Comparison of ENCODE assay signal across 32 cellular contexts in the genomic region with DNA sequence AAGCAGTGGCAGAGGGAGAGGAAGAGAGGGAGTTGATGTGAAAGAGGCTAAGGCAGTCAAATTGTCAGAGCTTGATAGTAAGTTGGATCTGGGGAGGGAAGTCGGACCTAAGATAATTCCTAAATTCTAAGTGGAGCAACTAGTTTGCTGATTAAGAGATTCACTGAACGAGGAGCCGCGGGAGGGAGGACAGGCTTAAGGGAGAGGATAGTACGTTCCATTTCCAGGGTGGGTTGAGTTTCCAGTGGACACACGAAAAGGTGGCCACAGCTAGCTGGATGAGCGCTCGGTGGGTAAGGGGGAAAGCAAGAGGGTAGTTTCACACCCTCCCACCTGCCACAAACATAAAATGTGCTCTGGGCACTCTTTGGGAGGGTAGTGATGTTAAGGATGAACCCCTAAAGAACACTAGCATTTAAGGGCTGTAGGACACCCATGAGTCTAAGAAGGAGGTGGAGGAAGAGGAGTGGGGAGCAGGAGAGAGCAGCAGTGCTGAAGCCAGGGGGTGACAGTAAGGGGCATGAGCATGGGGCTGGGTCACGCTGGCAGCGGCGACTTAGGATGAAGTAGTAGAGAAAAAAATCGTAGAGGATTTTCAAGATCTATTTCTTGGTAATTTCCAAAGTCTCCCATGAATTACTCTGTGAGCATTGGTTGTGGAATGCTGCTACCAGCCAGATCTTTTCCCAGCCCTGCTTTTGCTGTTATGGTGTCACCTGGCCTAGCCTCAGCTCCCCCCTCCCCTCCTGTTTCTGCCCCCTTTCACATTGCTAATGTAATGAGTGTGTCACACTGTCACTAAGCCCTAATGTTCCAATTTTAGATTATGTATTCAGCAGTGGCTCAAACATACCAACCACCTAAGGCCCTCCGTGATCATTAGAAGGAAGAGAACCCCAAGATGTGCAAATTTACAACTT. TPM values are rescaled to one million over a fixed set of nuclear protein-coding genes. Genes with fewer than 3 reads are reported as not detected.
"Had no signal": no experiment of that assay in that cellular context is flagged by ENCODE, and none has a peak within 500 bp of the region (broad histone marks: within the 10 kb centered on the region; RNA-seq: fewer than 3 reads in every experiment).

No MANE protein-coding gene starts in this region.

- H3K27me3 Mint-ChIP-seq: activated CD4-positive, alpha-beta memory T cell treated with anti-CD3 and anti-CD28 coated beads for 36 hours; activated CD4-positive, alpha-beta T cell treated with anti-CD3 and anti-CD28 coated beads, Interleukin-2, amount 10 ng/mL, durations not matched to agents 24 days and 14 days; stimulated activated naive B cell treated with anti-CD40 and anti-IgM and Interleukin-4, amounts not matched to agents 10 μg/mL and 1 μg/mL and 100 μg/mL, for 72 hours had no signal

- H3K27ac Mint-ChIP-seq: activated CD4-positive, alpha-beta memory T cell treated with anti-CD3 and anti-CD28 coated beads for 36 hours; activated CD4-positive, alpha-beta T cell treated with anti-CD3 and anti-CD28 coated beads, Interleukin-2, amount 10 ng/mL, durations not matched to agents 24 days and 14 days; activated T-helper 2 cell treated with anti-CD3 and anti-CD28 coated beads, Interferon-gamma antibody, Interleukin-2, Interleukin-4, amounts not matched to agents 10 μg/mL and 5 μg/mL and 100 μg/mL, durations not matched to agents 14 hours and 24 hours and 36 hours; nephron progenitor cell; stimulated activated naive B cell treated with anti-CD40 and anti-IgM and Interleukin-4, amounts not matched to agents 10 μg/mL and 1 μg/mL and 100 μg/mL, for 72 hours; T-helper 1 cell treated with Interleukin-12 subunit alpha and Interleukin-12 subunit beta and Interleukin-4 antibody, amounts not matched to agents 30 μg/mL and 1 μg/mL, for 36 hours had no signal

- H3K4me1 ChIP-seq: breast epithelium, gastrocnemius medialis, prostate gland had no signal

- ATAC-seq: gastrocnemius medialis; left ventricle myocardium superior; sciatic nerve; stimulated activated naive B cell treated with anti-CD40 and anti-IgM and Interleukin-4, amounts not matched to agents 10 μg/mL and 1 μg/mL and 100 μg/mL, for 72 hours had no signal

- H3K4me1 Mint-ChIP-seq: nephron progenitor cell had no signal

- H3K27me3 ChIP-seq: breast epithelium, gastrocnemius medialis, ovary had no signal

- H3K4me3 Mint-ChIP-seq: activated CD4-positive, alpha-beta memory T cell treated with anti-CD3 and anti-CD28 coated beads for 36 hours; activated CD4-positive, alpha-beta T cell treated with anti-CD3 and anti-CD28 coated beads, Interleukin-2, amount 10 ng/mL, durations not matched to agents 24 days and 14 days; nephron progenitor cell; stimulated activated naive B cell treated with anti-CD40 and anti-IgM and Interleukin-4, amounts not matched to agents 10 μg/mL and 1 μg/mL and 100 μg/mL, for 72 hours; T-helper 1 cell treated with Interleukin-12 subunit alpha and Interleukin-12 subunit beta and Interleukin-4 antibody, amounts not matched to agents 30 μg/mL and 1 μg/mL, for 36 hours had no signal

- H3K27ac ChIP-seq: breast epithelium, gastrocnemius medialis, ovary, prostate gland, skin epidermis had no signal

- DNase-seq: activated CD4-positive, alpha-beta memory T cell treated with anti-CD3 and anti-CD28 coated beads for 36 hours; activated CD4-positive, alpha-beta T cell treated with anti-CD3 and anti-CD28 coated beads, Interleukin-2, amount 10 ng/mL, durations not matched to agents 24 days and 14 days; activated CD4-positive, CD25-positive, alpha-beta regulatory T cell treated with anti-CD3 and anti-CD28 coated beads, Interleukin-2, amount 50 U/mL, for 72 hours; activated CD8-positive, alpha-beta memory T cell treated with anti-CD3 and anti-CD28 coated beads, Interleukin-2, amount 50 U/mL, for 4 hours; activated T-cell treated with anti-CD3 and anti-CD28 coated beads, Interleukin-2, amount 50 U/mL, for 1 hour; amygdala; central memory CD4-positive, alpha-beta T cell; effector CD8-positive, alpha-beta T cell; erythroblast; gastrocnemius medialis; glutamatergic neuron; islet precursor cell; left ventricle myocardium superior; nephron progenitor cell; ovary; retina; stimulated activated CD4-positive, alpha-beta T cell treated with anti-CD3 and anti-CD28 coated beads, Interleukin-12 subunit alpha, Interleukin-12 subunit beta, amount 100 ng/mL, for 4 hours; stimulated activated CD4-positive, alpha-beta T cell treated with anti-CD3 and anti-CD28 coated beads, Interleukin-4, amount 100 ng/mL, for 1 hour; stimulated activated naive B cell treated with anti-CD40 and anti-IgM and Interleukin-4, amounts not matched to agents 10 μg/mL and 1 μg/mL and 100 μg/mL, for 72 hours; SW 1271; T1000; trophoblast cell had no signal

- H3K9me3 ChIP-seq: breast epithelium, gastrocnemius medialis, prostate gland had no signal

RNA-seq across cellular contexts. Expression of gene SLC32A1, which starts 45.4 kb away (rescaled TPM):
- total RNA-seq: activated CD4-positive, alpha-beta memory T cell treated with anti-CD3 and anti-CD28 coated beads for 36 hours; activated CD4-positive, alpha-beta T cell treated with anti-CD3 and anti-CD28 coated beads, Interleukin-2, amount 10 ng/mL, durations not matched to agents 24 days and 14 days; activated CD8-positive, alpha-beta memory T cell treated with anti-CD3 and anti-CD28 coated beads for 36 hours; activated T-helper 2 cell treated with anti-CD3 and anti-CD28 coated beads, Interferon-gamma antibody, Interleukin-2, Interleukin-4, amounts not matched to agents 10 μg/mL and 5 μg/mL and 100 μg/mL, durations not matched to agents 14 hours and 24 hours and 36 hours; breast epithelium; dermis microvascular lymphatic vessel endothelial cell; gastrocnemius medialis; left ventricle myocardium superior; lung microvascular endothelial cell; mucosa of gallbladder; ovary; prostate gland; sciatic nerve had no signal
